In the genomic region with DNA sequence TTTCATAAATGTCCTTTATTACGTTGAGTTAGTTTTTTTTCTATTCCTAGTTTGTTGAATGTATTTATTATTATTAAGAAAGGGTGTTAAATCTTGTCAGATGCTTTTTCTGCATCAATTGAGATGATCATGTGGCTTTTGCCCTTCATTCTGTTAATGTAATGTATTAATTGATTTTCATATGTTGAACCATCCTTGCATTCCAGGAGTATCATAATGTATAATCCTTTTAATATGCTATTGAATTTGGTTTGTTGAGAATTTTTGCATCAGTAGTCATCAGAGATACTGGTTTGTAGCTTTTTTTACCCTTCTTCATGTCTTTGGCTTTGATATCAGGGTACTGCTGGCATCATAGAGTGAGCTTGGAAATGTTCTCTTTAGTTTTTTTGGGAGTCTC, we compare ENCODE assay signal across 28 cellular contexts.
DNase-seq lines count a peak whose midpoint lies in the region; ATAC-seq and TF ChIP-seq lines count a peak whose summit lies in the region.
"Had no signal": no experiment of that assay in that cellular context is flagged by ENCODE, and none has a peak within 500 bp of the region (broad histone marks: within the 10 kb centered on the region; RNA-seq: fewer than 3 reads in every experiment).

No MANE protein-coding gene starts in this region.

- H3K27ac Mint-ChIP-seq in type B pancreatic cell, result no peak overlapping the region
- H3K27ac Mint-ChIP-seq: B cell; CD8-positive, alpha-beta T cell; HFFc6 had no signal

- peaks cover 54% of the 10 kb centered on the region for H3K36me3 Mint-ChIP-seq in type B pancreatic cell

- H3K9me3 Mint-ChIP-seq in type B pancreatic cell, result peaks cover 20% of the 10 kb centered on the region

- CTCF ChIA-PET in OCI-LY7 (lab: Charles Lee; ENCODE audit: unreplicated experiment), result no interaction called here

- no peaks in the 10 kb centered on the region for H3K36me3 ChIP-seq in OCI-LY7 (ENCODE audit: insufficient read depth, low read length)

- no peak for ATAC-seq in HG03469 (IDR thresholded peaks at IDR 0.05; ENCODE audit: unreplicated experiment)
- ATAC-seq: CD8-positive, alpha-beta T cell; GM12878 had no signal

- intact Hi-C loops in OCI-LY7 (cut with micrococcal nuclease; ENCODE audit: unreplicated experiment), result no loop called here

- H3K4me3 Mint-ChIP-seq in type B pancreatic cell, result no peak overlapping the region
- H3K4me3 Mint-ChIP-seq: B cell; CD8-positive, alpha-beta T cell; HFFc6 had no signal

- no peaks in the 10 kb centered on the region for H3K27me3 Mint-ChIP-seq in type B pancreatic cell
- H3K27me3 Mint-ChIP-seq: B cell had no signal

- DNase-seq in DMS 273 (lab: John Stamatoyannopoulos, UW; ENCODE audit: unreplicated experiment), result peak; percentile 16
- no peak for DNase-seq in DMS 273 treated with DMSO at 0.1 percent for 48 hours (lab: John Stamatoyannopoulos, UW)
- DNase-seq in OCI-LY7 (ENCODE audit: low spot score), result peak; percentile 3
- DNase-seq in choroid plexus epithelial cell (ENCODE audit: low read depth), result peak; percentile 16
- DNase-seq in fibroblast of mammary gland (ENCODE audit: low read depth), result peak; percentile 6
- DNase-seq in stimulated activated CD4-positive, alpha-beta T cell treated with anti-CD3 and anti-CD28 coated beads, Interleukin-2, amount 100 ng/mL, for 48 hours, result no peak
- no peak for DNase-seq in type B pancreatic cell (ENCODE audit: extremely low spot score, unreplicated experiment)
- DNase-seq: CD8-positive, alpha-beta T cell; GDM1; GOT3; HFFc6; Karpas-422; MV-4-11; NCI-H1105; NCI-H1436 treated with DMSO at 0.1 percent for 48 hours; NCI-H1930; NCI-H526 treated with DMSO at 0.1 percent for 48 hours; Peyer's patch; SIG-M5; SW 1271 had no signal

- H3K4me3 ChIP-seq in OCI-LY7 (ENCODE audit: low read depth, low read length, poor library complexity, severe bottlenecking) (no peak overlapping the region), choroid plexus epithelial cell (ENCODE audit: low read depth, low read length) (no peak overlapping the region), fibroblast of mammary gland (ENCODE audit: control insufficient read depth, low read depth, low read length) (no peak overlapping the region)
- H3K4me3 ChIP-seq: GM12878, HAP-1, Peyer's patch, SK-N-MC had no signal

- H3K4me2 ChIP-seq in OCI-LY7 (ENCODE audit: low read length), result no peak overlapping the region

- H3K79me2 ChIP-seq in OCI-LY7 (ENCODE audit: insufficient read depth, low read depth, low read length), result no peaks in the 10 kb centered on the region

- H3K4me1 Mint-ChIP-seq in type B pancreatic cell (ENCODE audit: unreplicated experiment), result no peaks in the 10 kb centered on the region
- H3K4me1 Mint-ChIP-seq: B cell had no signal

- peaks cover 30% of the 10 kb centered on the region for H3K9me3 ChIP-seq in OCI-LY7 (ENCODE audit: low read length)

- no peak overlapping the region for H2AFZ ChIP-seq in OCI-LY7 (ENCODE audit: low read length)

- TF ChIP-seq CTCF in OCI-LY7 (conservative IDR thresholded peaks at IDR 0.05; ENCODE audit: low read length) (no peak), choroid plexus epithelial cell (conservative IDR thresholded peaks at IDR 0.05; ENCODE audit: low read depth, low read length) (no peak), fibroblast of mammary gland (conservative IDR thresholded peaks at IDR 0.05; ENCODE audit: control insufficient read depth, insufficient read depth, low read depth, low read length) (no peak), type B pancreatic cell (conservative IDR thresholded peaks at IDR 0.05) (no peak)

- H4K20me1 ChIP-seq in OCI-LY7 (ENCODE audit: insufficient read depth, low read length), result no peaks in the 10 kb centered on the region

- no peak overlapping the region for H3K27ac ChIP-seq in OCI-LY7 (ENCODE audit: low read depth, low read length, poor library complexity, severe bottlenecking)
- H3K27ac ChIP-seq: 22Rv1, C4-2B, HL-60, Peyer's patch, SK-N-MC had no signal

- BruUV-seq in OCI-LY7 (replicated peaks; lab: Mats Ljungman, UMichigan), result no TSS peak

- H3K9me2 ChIP-seq in OCI-LY7 (ENCODE audit: insufficient read depth, low read length), result no peaks in the 10 kb centered on the region

- H3K4me1 ChIP-seq in OCI-LY7 (ENCODE audit: insufficient read depth, low read length, poor library complexity, severe bottlenecking), result no peaks in the 10 kb centered on the region
- H3K4me1 ChIP-seq: HAP-1, Peyer's patch had no signal

- POLR2A ChIA-PET in OCI-LY7 (lab: Charles Lee), result no interaction called here

Comparison
In these comparisons a context has a peak if more than half of its experiments do, and no peak if none do; other contexts are left out.
1. DNase-seq: peak in DMS 273 (single experiment), OCI-LY7 (single experiment), choroid plexus epithelial cell (single experiment) and fibroblast of mammary gland (single experiment); none in DMS 273 treated with DMSO at 0.1 percent for 48 hours (single experiment), stimulated activated CD4-positive, alpha-beta T cell treated with anti-CD3 and anti-CD28 coated beads, Interleukin-2, amount 100 ng/mL, for 48 hours (0 of 2) and type B pancreatic cell (single experiment).